In the genomic region with DNA sequence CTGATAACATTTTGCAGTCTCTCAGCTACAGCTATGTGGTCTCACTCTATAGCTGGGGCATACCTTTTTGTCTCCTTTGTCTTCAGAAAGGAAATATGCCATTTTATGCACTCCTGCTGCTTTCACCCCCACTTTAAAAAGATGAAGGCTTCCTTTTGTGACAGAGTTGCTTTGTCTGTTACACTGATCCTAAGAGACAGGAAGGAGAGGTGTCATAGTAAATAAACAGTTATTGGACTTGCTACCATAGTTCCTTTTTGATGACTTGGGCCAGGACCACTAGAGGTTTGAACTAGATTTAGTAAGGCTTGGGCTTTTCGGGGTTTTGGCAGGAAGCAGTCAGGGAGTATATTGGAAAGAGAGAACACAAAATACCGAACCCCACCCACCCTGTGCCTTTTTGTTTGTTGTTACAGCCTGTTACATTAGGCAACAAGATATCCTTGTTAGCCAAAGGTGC, we compare ENCODE assay signal across 16 cellular contexts. TPM values are rescaled to one million over a fixed set of nuclear protein-coding genes. Genes with fewer than 3 reads are reported as not detected.
DNase-seq lines count a peak whose midpoint lies in the region; ATAC-seq, FAIRE-seq and TF ChIP-seq lines count a peak whose summit lies in the region.
"Had no signal": no experiment of that assay in that cellular context is flagged by ENCODE, and none has a peak within 500 bp of the region (broad histone marks: within the 10 kb centered on the region; RNA-seq: fewer than 3 reads in every experiment).

No MANE protein-coding gene starts in this region.

- no peak overlapping the region; a peak in 1 of 4 replicates for H3K4me2 ChIP-seq in H1 (ENCODE audit: insufficient read depth in 1 of 2, low read depth in 2 of 2, low read length in 2 of 2)
- no peak overlapping the region for H3K4me2 ChIP-seq in parathyroid adenoma (ENCODE audit: low read length)

- peak overlapping the region; percentile 89 for H3K4me3 Mint-ChIP-seq in activated CD4-positive, alpha-beta T cell treated with anti-CD3 and anti-CD28 coated beads, Interleukin-2, amount 10 ng/mL, durations not matched to agents 24 days and 14 days
- H3K4me3 Mint-ChIP-seq in T-helper 17 cell, result peak overlapping the region; percentile 49

- no peak overlapping the region for H3K14ac ChIP-seq in H1 (ENCODE audit: insufficient read length)

- no peaks in the 10 kb centered on the region for H3K9me3 Mint-ChIP-seq in activated CD4-positive, alpha-beta T cell treated with anti-CD3 and anti-CD28 coated beads, Interleukin-2, amount 10 ng/mL, durations not matched to agents 24 days and 14 days

- peaks cover 1% of the 10 kb centered on the region for H3K36me3 Mint-ChIP-seq in activated CD4-positive, alpha-beta T cell treated with anti-CD3 and anti-CD28 coated beads, Interleukin-2, amount 10 ng/mL, durations not matched to agents 24 days and 14 days (ENCODE audit: low read depth)
- no peaks in the 10 kb centered on the region for H3K36me3 Mint-ChIP-seq in T-helper 17 cell (ENCODE audit: low read depth)

- H4K8ac ChIP-seq in H1 (ENCODE audit: extremely low read depth, insufficient read depth, low read length), result no peak overlapping the region

- peak overlapping the region; percentile 79 for H3K27ac Mint-ChIP-seq in activated CD4-positive, alpha-beta T cell treated with anti-CD3 and anti-CD28 coated beads, Interleukin-2, amount 10 ng/mL, durations not matched to agents 24 days and 14 days
- H3K27ac Mint-ChIP-seq in T-helper 17 cell, result peak overlapping the region; percentile 94

- H4K20me1 ChIP-seq in H1 (replicated peaks in 1 of 2; ENCODE audit: control insufficient read depth in 1 of 2, insufficient read depth in 2 of 2, low read length in 2 of 2), result peaks cover 0 to 2% of the 10 kb centered on the region in 2 experiments

- H3K23ac ChIP-seq in H1 (ENCODE audit: insufficient read length), result no peak overlapping the region

- no peak for TF ChIP-seq RAD21 in H1 (IDR thresholded peaks at IDR 0.05 in 1 of 2, conservative IDR thresholded peaks at IDR 0.05 in 1 of 2; ENCODE audit: low read depth in 2 of 2, low read length in 2 of 2)

- TF ChIP-seq CTCF in H1 (IDR thresholded peaks at IDR 0.05; ENCODE audit: control extremely low read depth in 1 of 3, insufficient read depth in 1 of 3, low read depth in 1 of 3, low read length in 3 of 3), result no peak
- no peak for TF ChIP-seq CTCF in parathyroid adenoma (IDR thresholded peaks at IDR 0.05)

- H3K79me2 ChIP-seq in H1 (ENCODE audit: control insufficient read depth in 1 of 2, insufficient read depth in 2 of 2, low read length in 2 of 2) (peaks cover 3 to 25% of the 10 kb centered on the region in 2 experiments; a peak in 3 of 4 replicates), parathyroid adenoma (peaks cover 12% of the 10 kb centered on the region)

- peaks cover 0 to 4% (median 0%) of the 10 kb centered on the region in 4 experiments; a peak in 2 of 7 replicates for H3K4me1 ChIP-seq in H1 (replicated peaks in 1 of 4; ENCODE audit: control insufficient read depth in 3 of 4, insufficient read depth in 4 of 4, low read length in 3 of 4)
- peaks cover 16% of the 10 kb centered on the region for H3K4me1 ChIP-seq in parathyroid adenoma

- H3K9ac ChIP-seq in H1 (replicated peaks in 1 of 4; ENCODE audit: extremely low read depth in 1 of 4, low read depth in 3 of 4, low read length in 3 of 4), result no peak overlapping the region
- H3K9ac ChIP-seq in parathyroid adenoma, result no peak overlapping the region

- H2BK15ac ChIP-seq in H1 (ENCODE audit: low read length), result no peak overlapping the region

- no peak overlapping the region for H4K5ac ChIP-seq in H1 (ENCODE audit: insufficient read length, low read depth, low read length)

- CTCF ChIA-PET in H1 (lab: Charles Lee; ENCODE audit: partially characterized antibody), result interaction anchor here (0.6 to 1.5 kb wide), 5 partner anchors 12 to 101 kb away, joined by 3 to 9 read pairs (median 5); no protein-coding TSS in a partner anchor

- no peak overlapping the region for H2AK5ac ChIP-seq in H1 (ENCODE audit: low read depth, low read length)

- H3K27ac ChIP-seq in H1 (ENCODE audit: low read depth, low read length) (no peak overlapping the region), parathyroid adenoma (no peak overlapping the region)
- H3K27ac ChIP-seq: ascending aorta, foreskin keratinocyte had no signal

- H2BK20ac ChIP-seq in H1 (ENCODE audit: low read length), result no peak overlapping the region

- no peak for FAIRE-seq in H1 (lab: Jason Lieb, UNC)
- FAIRE-seq: A204.1, D721Med, islet of Langerhans had no signal

- H3K4me3 ChIP-seq in H1 (ENCODE audit: extremely low read depth in 1 of 4, insufficient read depth in 2 of 4, low read depth in 3 of 4, low read length in 4 of 4) (no peak overlapping the region), parathyroid adenoma (ENCODE audit: low read depth, low read length) (no peak overlapping the region)
- H3K4me3 ChIP-seq: tibial artery had no signal

- H3K18ac ChIP-seq in H1 (ENCODE audit: extremely low read depth, low read length), result no peak overlapping the region

- H3K4me1 Mint-ChIP-seq in activated CD4-positive, alpha-beta T cell treated with anti-CD3 and anti-CD28 coated beads, Interleukin-2, amount 10 ng/mL, durations not matched to agents 24 days and 14 days, result peaks cover 35% of the 10 kb centered on the region
- H3K4me1 Mint-ChIP-seq in T-helper 17 cell, result peaks cover 27% of the 10 kb centered on the region

- H2BK12ac ChIP-seq in H1 (ENCODE audit: low read depth, low read length), result no peak overlapping the region

- H3K27me3 ChIP-seq in H1 (replicated peaks in 1 of 4; ENCODE audit: control insufficient read depth in 3 of 4, extremely low read depth in 1 of 4, insufficient read depth in 3 of 4, low read length in 3 of 4), result no peaks in the 10 kb centered on the region
- no peaks in the 10 kb centered on the region for H3K27me3 ChIP-seq in parathyroid adenoma (ENCODE audit: control insufficient read depth, insufficient read depth, low read length)
- H3K27me3 ChIP-seq: ascending aorta, foreskin keratinocyte, tibial artery had no signal

- ATAC-seq in T-helper 17 cell (no peak), GM21825 (IDR thresholded peaks at IDR 0.05; ENCODE audit: unreplicated experiment) (no peak), GM18868 (IDR thresholded peaks at IDR 0.05; ENCODE audit: unreplicated experiment) (no peak)
- ATAC-seq: foreskin keratinocyte had no signal

- H2BK5ac ChIP-seq in H1 (ENCODE audit: low read depth, low read length), result no peak overlapping the region

- TF ChIP-seq POLR2A in H1 (IDR thresholded peaks at IDR 0.05; ENCODE audit: control extremely low read depth in 1 of 2, low read depth in 2 of 2, low read length in 2 of 2), result no peak

- POLR2A ChIA-PET in H1 (lab: Charles Lee; ENCODE audit: partially characterized antibody), result interaction anchor here (0.9 to 1.2 kb wide), 3 partner anchors 11 to 118 kb away, joined by 3 to 4 read pairs (median 3); no protein-coding TSS in a partner anchor

- H3K23me2 ChIP-seq in H1 (ENCODE audit: low read depth, low read length), result peaks cover 8% of the 10 kb centered on the region

- no peak overlapping the region for H3K4ac ChIP-seq in H1 (replicated peaks; ENCODE audit: insufficient read length, low read depth, low read length)

- no peaks in the 10 kb centered on the region for H3K9me3 ChIP-seq in T-helper 17 cell (ENCODE audit: control insufficient read depth, low read length, poor library complexity, severe bottlenecking)
- H3K9me3 ChIP-seq in H1 (ENCODE audit: insufficient read depth in 2 of 2, low read depth in 1 of 2, low read length in 1 of 2), result no peaks in the 10 kb centered on the region
- no peaks in the 10 kb centered on the region for H3K9me3 ChIP-seq in parathyroid adenoma (ENCODE audit: control insufficient read depth, low read length)
- H3K9me3 ChIP-seq: ascending aorta, tibial artery had no signal

- 97% methylated on average over 2 of the region's 2 CpGs; no CpG with 5 or more reads in 1 of the 2 experiments for WGBS in H1 (ENCODE audit: extremely low coverage in 1 of 2, insufficient coverage in 1 of 2, insufficient read length in 1 of 2, insufficient replicate concordance in 2 of 2, low coverage in 1 of 2, low lambda C conversion rate in 2 of 2, missing lambda C conversion rate in 1 of 2), 2 experiments

- H2BK120ac ChIP-seq in H1 (replicated peaks; ENCODE audit: low read depth, low read length), result no peak overlapping the region

- H3K27me3 Mint-ChIP-seq in activated CD4-positive, alpha-beta T cell treated with anti-CD3 and anti-CD28 coated beads, Interleukin-2, amount 10 ng/mL, durations not matched to agents 24 days and 14 days, result no peaks in the 10 kb centered on the region
- H3K27me3 Mint-ChIP-seq in T-helper 17 cell, result no peaks in the 10 kb centered on the region

- no peak overlapping the region for H4K91ac ChIP-seq in H1 (replicated peaks; ENCODE audit: insufficient read length, low read length)

- DNase-seq in activated CD4-positive, alpha-beta T cell treated with anti-CD3 and anti-CD28 coated beads, Interleukin-2, amount 10 ng/mL, durations not matched to agents 24 days and 14 days, result no peak
- DNase-seq in activated CD4-positive, alpha-beta T cell treated with anti-CD3 and anti-CD28 coated beads for 48 hours, result no peak
- DNase-seq in T-helper 17 cell (no peak), H1 (ENCODE audit: low read depth in 1 of 2, low spot score in 2 of 2) (no peak), NCI-H1105 treated with DMSO at 0.1 percent for 48 hours (lab: John Stamatoyannopoulos, UW) (no peak)
- DNase-seq: foreskin keratinocyte, NCI-H226, tibial artery had no signal

- H3K79me1 ChIP-seq in H1 (ENCODE audit: low read depth, low read length), result no peaks in the 10 kb centered on the region

- H2AFZ ChIP-seq in H1 (ENCODE audit: low read length) (0 out of 2 replicates have a peak overlapping the region, but pooled peaks have one; percentile 18), parathyroid adenoma (peak overlapping the region; percentile 24)

- no peaks in the 10 kb centered on the region for H3K36me3 ChIP-seq in H1 (ENCODE audit: control insufficient read depth in 2 of 4, insufficient read depth in 4 of 4, low read length in 3 of 4)
- no peaks in the 10 kb centered on the region for H3K36me3 ChIP-seq in parathyroid adenoma (ENCODE audit: control insufficient read depth, insufficient read depth, low read length)
- H3K36me3 ChIP-seq: ascending aorta, tibial artery had no signal

- intact Hi-C loops in activated CD4-positive, alpha-beta T cell treated with anti-CD3 and anti-CD28 coated beads, Interleukin-2, amount 10 ng/mL, durations not matched to agents 24 days and 14 days (cut with micrococcal nuclease), result loop anchor here (2.0 to 10.0 kb wide), 3 partner anchors 47 to 593 kb away; partner anchors contain the start of gene UQCRC2

- H3K56ac ChIP-seq in H1 (replicated peaks; ENCODE audit: insufficient read length, low read depth, low read length), result no peak overlapping the region

- no peak for TF ChIP-seq EP300 in H1 (IDR thresholded peaks at IDR 0.05; ENCODE audit: borderline replicate concordance in 1 of 2, low read depth in 2 of 2, low read length in 2 of 2)

RNA-seq across cellular contexts. Expression of gene METTL9, which starts 1.8 kb away (rescaled TPM):
- 65.6 and 66.7 TPM in 2 replicates for total RNA-seq in activated CD4-positive, alpha-beta T cell treated with anti-CD3 and anti-CD28 coated beads, Interleukin-2, amount 10 ng/mL, durations not matched to agents 24 days and 14 days
- total RNA-seq in T-helper 17 cell, result 10 to 100 TPM; 79.0 to 80.3 TPM
- total RNA-seq in H1 (2021; fragmentation: NEBNext Ultra II Directional; extraction: Animal tissue kit (Norgen Biotek cat#: 25700)), result 112 and 117 TPM in 2 replicates
- polyA plus RNA-seq in H1 (2011; rRNA removed), result 34.5 and 45.4 TPM in 2 replicates
- polyA plus RNA-seq in H1 (2011; cell fraction: cytosol; rRNA removed), result 56.7 TPM
- polyA plus RNA-seq in H1 (2011; cell fraction: nucleus; rRNA removed), result 29.1 TPM
- 64.0 to 93.3 TPM (median 70.0 TPM) in 4 replicates for polyA plus RNA-seq in H1 (2012, experiment 1 of 2)
- 37.2 TPM for polyA plus RNA-seq in H1 (2012, experiment 2 of 2)
- polyA plus RNA-seq in H1 (2013, experiment 1 of 2), result 88.0 TPM
- polyA plus RNA-seq in H1 (2013, experiment 2 of 2), result 96.1 TPM
- polyA minus RNA-seq in H1 (2011; rRNA and poly(A)+ RNA removed), result 29.4 and 60.6 TPM in 2 replicates
- polyA minus RNA-seq in H1 (2011; cell fraction: cytosol; rRNA and poly(A)+ RNA removed), result 23.3 TPM
- polyA minus RNA-seq in H1 (2011; cell fraction: nucleus; rRNA and poly(A)+ RNA removed), result 52.8 TPM

RNA-seq across cellular contexts. Expression of gene IGSF6, which starts 54.8 kb away (rescaled TPM):
- not detected in 2 replicates for total RNA-seq in activated CD4-positive, alpha-beta T cell treated with anti-CD3 and anti-CD28 coated beads, Interleukin-2, amount 10 ng/mL, durations not matched to agents 24 days and 14 days
- 1 to 10 TPM in 1 of 2 donors, under 1 TPM in 1; 0.39 to 1.6 TPM for total RNA-seq in T-helper 17 cell
- not detected in 2 replicates for total RNA-seq in H1 (2021; fragmentation: NEBNext Ultra II Directional; extraction: Animal tissue kit (Norgen Biotek cat#: 25700))
- polyA plus RNA-seq in H1 (2011; rRNA removed), result not detected in 2 replicates
- not detected for polyA plus RNA-seq in H1 (2011; cell fraction: cytosol; rRNA removed)
- not detected for polyA plus RNA-seq in H1 (2011; cell fraction: nucleus; rRNA removed)
- 0.20 to 0.66 TPM (median 0.23 TPM) in 4 replicates for polyA plus RNA-seq in H1 (2012, experiment 1 of 2)
- polyA plus RNA-seq in H1 (2012, experiment 2 of 2), result not detected
- not detected for polyA plus RNA-seq in H1 (2013, experiment 1 of 2)
- not detected for polyA plus RNA-seq in H1 (2013, experiment 2 of 2)
- polyA minus RNA-seq in H1 (2011; rRNA and poly(A)+ RNA removed), result not detected in 2 replicates
- polyA minus RNA-seq in H1 (2011; cell fraction: cytosol; rRNA and poly(A)+ RNA removed), result not detected
- not detected for polyA minus RNA-seq in H1 (2011; cell fraction: nucleus; rRNA and poly(A)+ RNA removed)
- total RNA-seq: HT1080 had no signal
